11 cellular contexts compared by ENCODE assay signal in genomic region chr13:111186305-111186930, GRCh38.
DNase-seq lines count a peak whose midpoint lies in the region; ATAC-seq, FAIRE-seq and TF ChIP-seq lines count a peak whose summit lies in the region.
"Had no signal": no experiment of that assay in that cellular context is flagged by ENCODE, and none has a peak within 500 bp of the region (broad histone marks: within the 10 kb centered on the region; RNA-seq: fewer than 3 reads in every experiment).

No MANE protein-coding gene starts in this region.

- 85 to 91% methylated on average over 9 of the region's 9 CpGs for WGBS in body of pancreas, 2 donors

- H3K27ac Mint-ChIP-seq in T-helper 17 cell (peak overlapping the region; percentile 98), memory B cell (peak overlapping the region; percentile 96)

- TF ChIP-seq CTCF in body of pancreas (IDR thresholded peaks at IDR 0.05) = no peak
- TF ChIP-seq CTCF in foreskin fibroblast (IDR thresholded peaks at IDR 0.05; ENCODE audit: low read depth, low read length) = no peak

- H3K9me3 Mint-ChIP-seq in memory B cell = no peaks in the 10 kb centered on the region

- intact Hi-C loops in body of pancreas (cut with DNase I) = no loop called here

- peak overlapping the region; percentile 86 for H3K9ac ChIP-seq in BLaER1

- peak overlapping the region; percentile 71 for H3K4me3 ChIP-seq in BLaER1
- no peak overlapping the region for H3K4me3 ChIP-seq in body of pancreas
- no peak overlapping the region for H3K4me3 ChIP-seq in foreskin fibroblast (ENCODE audit: low read depth in 1 of 2, low read length in 2 of 2)
- H3K4me3 ChIP-seq: esophagus muscularis mucosa had no signal

- H3K4me3 Mint-ChIP-seq in T-helper 17 cell (peak overlapping the region; percentile 87), memory B cell (peak overlapping the region; percentile 74)
- H3K4me3 Mint-ChIP-seq: CD14-positive monocyte had no signal

- ATAC-seq in T-helper 17 cell (no peak), memory B cell (ENCODE audit: low read depth) (no peak), body of pancreas (no peak), GM21786 (IDR thresholded peaks at IDR 0.05; ENCODE audit: unreplicated experiment) (no peak)

- peak overlapping the region; percentile 99 for H3K4me2 ChIP-seq in BLaER1

- H4K20me1 ChIP-seq in BLaER1 = peaks cover 38% of the 10 kb centered on the region

- H3K9me3 ChIP-seq in BLaER1 (peaks cover 15% of the 10 kb centered on the region), T-helper 17 cell (ENCODE audit: control insufficient read depth, low read length, poor library complexity, severe bottlenecking) (no peaks in the 10 kb centered on the region), body of pancreas (no peaks in the 10 kb centered on the region)
- H3K9me3 ChIP-seq: esophagus muscularis mucosa had no signal

- H3K36me3 Mint-ChIP-seq in T-helper 17 cell (ENCODE audit: low read depth) (no peaks in the 10 kb centered on the region), memory B cell (peaks cover 3% of the 10 kb centered on the region)

- H3K4me1 Mint-ChIP-seq in T-helper 17 cell (peaks cover 76% of the 10 kb centered on the region), memory B cell (peaks cover 78% of the 10 kb centered on the region)

- no peaks in the 10 kb centered on the region for H3K27me3 Mint-ChIP-seq in T-helper 17 cell
- no peaks in the 10 kb centered on the region for H3K27me3 Mint-ChIP-seq in memory B cell

- TF ChIP-seq POLR2A in GM12891 (IDR thresholded peaks at IDR 0.05; ENCODE audit: low read depth, low read length) (no peak), body of pancreas (IDR thresholded peaks at IDR 0.05) (no peak)

- H3K27me3 ChIP-seq in BLaER1 (no peaks in the 10 kb centered on the region), body of pancreas (no peaks in the 10 kb centered on the region)
- H3K27me3 ChIP-seq: esophagus muscularis mucosa had no signal

- H3K4me1 ChIP-seq in BLaER1 (peaks cover 92% of the 10 kb centered on the region), body of pancreas (peaks cover 23% of the 10 kb centered on the region)

- H3K27ac ChIP-seq in BLaER1 (peak overlapping the region; percentile 97), body of pancreas (no peak overlapping the region)

- no peak for DNase-seq in GM12891 (ENCODE audit: insufficient read length, low spot score)
- DNase-seq in T-helper 17 cell = no peak
- DNase-seq in memory B cell (ENCODE audit: low spot score in 2 of 2) = no peak
- DNase-seq in NCI-H2171 treated with DMSO at 0.1 percent for 48 hours (lab: John Stamatoyannopoulos, UW) = no peak
- no peak for DNase-seq in body of pancreas
- no peak for DNase-seq in foreskin fibroblast
- DNase-seq: activated CD8-positive, alpha-beta memory T cell treated with anti-CD3 and anti-CD28 coated beads, Interleukin-2, amount 50 U/mL, for 4 hours had no signal

- FAIRE-seq in GM12891 (lab: Jason Lieb, UNC) = peak; percentile 58

- H3K36me3 ChIP-seq in BLaER1 (peaks cover 21% of the 10 kb centered on the region; the same call in 1 of the 2 replicates), body of pancreas (replicated peaks in 1 of 2; ENCODE audit: insufficient read depth in 1 of 2, low read depth in 2 of 2) (no peaks in the 10 kb centered on the region)
- H3K36me3 ChIP-seq: esophagus muscularis mucosa had no signal

TF ChIP-seq in GM12891, 5 proteins besides CTCF, POLR2A, EP300 and RAD21:
- TF ChIP-seq PAX5 (IDR thresholded peaks at IDR 0.05; ENCODE audit: insufficient read depth, low read length, severe bottlenecking) (no peak), POLR2AphosphoS5 (IDR thresholded peaks at IDR 0.05; ENCODE audit: low read depth, low read length) (no peak), POU2F2 (IDR thresholded peaks at IDR 0.05; ENCODE audit: low read depth, low read length) (no peak), SPI1 (IDR thresholded peaks at IDR 0.05; ENCODE audit: low read depth, low read length) (peak; percentile 60), TAF1 (IDR thresholded peaks at IDR 0.05; ENCODE audit: low read depth, low read length) (no peak)
